In genomic region chr14:23168246-23168645, GRCh38 we compare ENCODE assay signal across 27 cellular contexts. TPM values are rescaled to one million over a fixed set of nuclear protein-coding genes. Genes with fewer than 3 reads are reported as not detected.
DNase-seq lines count a peak whose midpoint lies in the region; ATAC-seq and TF ChIP-seq lines count a peak whose summit lies in the region.
"Had no signal": no experiment of that assay in that cellular context is flagged by ENCODE, and none has a peak within 500 bp of the region (broad histone marks: within the 10 kb centered on the region; RNA-seq: fewer than 3 reads in every experiment).

No MANE protein-coding gene starts in this region.

- H3K9me3 Mint-ChIP-seq in CD14-positive monocyte: peaks cover 0 to 3% (median 0%) of the 10 kb centered on the region in 7 donors
- H3K9me3 Mint-ChIP-seq: IgD-negative memory B cell, memory B cell had no signal

- H3K27me3 ChIP-seq in left ventricle myocardium inferior (ENCODE audit: low read depth) (no peaks in the 10 kb centered on the region), rectal smooth muscle tissue (ENCODE audit: control insufficient read depth, insufficient read depth, low read length) (no peaks in the 10 kb centered on the region)
- H3K27me3 ChIP-seq: gastrocnemius medialis had no signal

- DNase-seq in CD14-positive monocyte (ENCODE audit: low spot score) (no peak), left ventricle myocardium inferior (no peak), NCI-H187 treated with DMSO at 0.1 percent for 48 hours (lab: John Stamatoyannopoulos, UW) (no peak), hippocampal formation (lab: John Stamatoyannopoulos, UW) (no peak)
- DNase-seq: ACHN; activated CD4-positive, alpha-beta T cell treated with anti-CD3 and anti-CD28 coated beads, Interleukin-2, amount 50 U/mL, for 1 hour; activated CD8-positive, alpha-beta memory T cell treated with anti-CD3 and anti-CD28 coated beads, Interleukin-2, amount 50 U/mL, for 4 hours; C1 segment of cervical spinal cord; dermis blood vessel endothelial cell; gastrocnemius medialis; GOT3; kidney glomerular epithelial cell; NCI-H1694; NCI-H2227 treated with DMSO at 0.1 percent for 48 hours; PC-3; stimulated activated CD4-positive, alpha-beta T cell treated with anti-CD3 and anti-CD28 coated beads, Interleukin-12 subunit alpha, Interleukin-12 subunit beta, amount 100 ng/mL, for 4 hours; T-helper 17 cell had no signal

- intact Hi-C loops in CD14-positive monocyte (cut with micrococcal nuclease): no loop called here
- intact Hi-C loops in left ventricle myocardium inferior (cut with micrococcal nuclease): no loop called here

- no peak overlapping the region for H3K4me3 Mint-ChIP-seq in CD14-positive monocyte
- H3K4me3 Mint-ChIP-seq: IgD-negative memory B cell, memory B cell, T-helper 17 cell had no signal

- peaks cover 37% of the 10 kb centered on the region for H3K4me1 Mint-ChIP-seq in CD14-positive monocyte
- H3K4me1 Mint-ChIP-seq: T-helper 17 cell had no signal

- peak overlapping the region; percentile 80 for H3K27ac ChIP-seq in VCaP
- peak overlapping the region; percentile 22 for H3K27ac ChIP-seq in left ventricle myocardium inferior (replicated peaks)
- H3K27ac ChIP-seq in rectal smooth muscle tissue (ENCODE audit: low read depth, low read length): peak overlapping the region; percentile 1
- H3K27ac ChIP-seq: gastrocnemius medialis had no signal

- H3K4me3 ChIP-seq in left ventricle myocardium inferior (no peak overlapping the region), rectal smooth muscle tissue (ENCODE audit: low read length) (no peak overlapping the region)
- H3K4me3 ChIP-seq: gastrocnemius medialis had no signal

- peak overlapping the region in 4 of 7 donors; percentile 20 to 74 (median 46) for H3K27ac Mint-ChIP-seq in CD14-positive monocyte
- H3K27ac Mint-ChIP-seq: IgD-negative memory B cell, memory B cell, progenitor cell of endocrine pancreas, T-helper 17 cell had no signal

- TF ChIP-seq CTCF in CD14-positive monocyte (IDR thresholded peaks at IDR 0.05) (no peak), VCaP (conservative IDR thresholded peaks at IDR 0.05) (no peak), left ventricle myocardium inferior (IDR thresholded peaks at IDR 0.05; ENCODE audit: borderline replicate concordance) (no peak)

- H3K4me1 ChIP-seq in left ventricle myocardium inferior (peaks cover 16% of the 10 kb centered on the region), rectal smooth muscle tissue (ENCODE audit: control insufficient read depth, insufficient read depth, low read length) (peaks cover 12% of the 10 kb centered on the region)
- H3K4me1 ChIP-seq: gastrocnemius medialis had no signal

- no peaks in the 10 kb centered on the region for H3K36me3 Mint-ChIP-seq in CD14-positive monocyte

- ATAC-seq in GM19452 (IDR thresholded peaks at IDR 0.05; ENCODE audit: unreplicated experiment) (no peak), GM18907 (IDR thresholded peaks at IDR 0.05; ENCODE audit: unreplicated experiment) (no peak)
- ATAC-seq: gastrocnemius medialis, PC-3, T-helper 17 cell had no signal

- H3K27me3 Mint-ChIP-seq in CD14-positive monocyte (ENCODE audit: low read depth in 3 of 3): peaks cover 0 to 2% (median 0%) of the 10 kb centered on the region in 3 donors
- H3K27me3 Mint-ChIP-seq: progenitor cell of endocrine pancreas had no signal

- H3K36me3 ChIP-seq in left ventricle myocardium inferior (no peaks in the 10 kb centered on the region), rectal smooth muscle tissue (ENCODE audit: control insufficient read depth, insufficient read depth, low read length) (no peaks in the 10 kb centered on the region)

- no peaks in the 10 kb centered on the region for H3K9me3 ChIP-seq in left ventricle myocardium inferior (replicated peaks)
- H3K9me3 ChIP-seq: gastrocnemius medialis had no signal

- no peak overlapping the region for H3K9ac ChIP-seq in rectal smooth muscle tissue (ENCODE audit: low read length)

RNA-seq across cellular contexts. Expression of gene SLC7A8, which starts 15.2 kb away (rescaled TPM):
- polyA plus RNA-seq in CD14-positive monocyte: under 1 TPM; 0.25 to 0.53 TPM
- 10.6 TPM for total RNA-seq in left ventricle myocardium inferior
- total RNA-seq: dermis blood vessel endothelial cell had no signal

RNA-seq across cellular contexts. Expression of gene CEBPE, which starts 49.2 kb away (rescaled TPM):
- polyA plus RNA-seq in CD14-positive monocyte: 1 to 10 TPM in 1 of 2 donors, under 1 TPM in 1; 0.73 to 1.3 TPM
- not detected for total RNA-seq in left ventricle myocardium inferior
- total RNA-seq: dermis blood vessel endothelial cell, G401, gastrocnemius medialis, PC-3, progenitor cell of endocrine pancreas, temporal lobe had no signal
- polyA plus RNA-seq: IgD-negative memory B cell, neural cell had no signal

Comparison
In these comparisons a context has a peak if more than half of its experiments do, and no peak if none do; other contexts are left out.
1. H3K27ac ChIP-seq: peak in every context shown above with its lines; median percentile 80 in VCaP; 22 in left ventricle myocardium inferior; 1 in rectal smooth muscle tissue.